ENCODE assay signal across 14 cellular contexts in genomic region chr21:44018813-44019567, GRCh38. TPM values are rescaled to one million over a fixed set of nuclear protein-coding genes. Genes with fewer than 3 reads are reported as not detected.
DNase-seq lines count a peak whose midpoint lies in the region; ATAC-seq and TF ChIP-seq lines count a peak whose summit lies in the region.
"Had no signal": no experiment of that assay in that cellular context is flagged by ENCODE, and none has a peak within 500 bp of the region (broad histone marks: within the 10 kb centered on the region; RNA-seq: fewer than 3 reads in every experiment).

No MANE protein-coding gene starts in this region.

- H3K9me3 ChIP-seq in naive thymus-derived CD4-positive, alpha-beta T cell (ENCODE audit: control insufficient read depth in 2 of 3, low read length in 3 of 3): no peaks in the 10 kb centered on the region
- no peaks in the 10 kb centered on the region for H3K9me3 ChIP-seq in gastrocnemius medialis
- H3K9me3 ChIP-seq: SJCRH30 had no signal

- POLR2A ChIA-PET in activated CD8-positive, alpha-beta T cell treated with anti-CD3 and anti-CD28 coated beads, Interleukin-2, amount 10 ng/mL, durations not matched to agents 7 days and 5 days (lab: Charles Lee): interaction anchor here (1.1 to 1.4 kb wide), 2 partner anchors 30 to 71 kb away, joined by 3 read pairs; no protein-coding TSS in a partner anchor
- POLR2A ChIA-PET in naive thymus-derived CD4-positive, alpha-beta T cell (lab: Charles Lee): interaction anchor here (1.4 to 2.3 kb wide), 4 partner anchors 8 to 66 kb away, joined by 4 to 9 read pairs (median 5); partner anchors contain the start of gene TRAPPC10

- H3K4me3 Mint-ChIP-seq in T-helper 1 cell treated with Interleukin-12 subunit alpha and Interleukin-12 subunit beta and Interleukin-4 antibody, amounts not matched to agents 30 μg/mL and 1 μg/mL, for 36 hours: peak overlapping the region; percentile 33
- peak overlapping the region; percentile 28 for H3K4me3 Mint-ChIP-seq in activated CD8-positive, alpha-beta T cell treated with anti-CD3 and anti-CD28 coated beads, Interleukin-2, amount 10 ng/mL, durations not matched to agents 7 days and 5 days
- H3K4me3 Mint-ChIP-seq in naive thymus-derived CD4-positive, alpha-beta T cell: peak overlapping the region; percentile 35 to 80 (median 66)
- H3K4me3 Mint-ChIP-seq: nephron had no signal

- peak; percentile 36 for ATAC-seq in activated CD8-positive, alpha-beta T cell treated with anti-CD3 and anti-CD28 coated beads, Interleukin-2, amount 10 ng/mL, durations not matched to agents 7 days and 5 days
- ATAC-seq in naive thymus-derived CD4-positive, alpha-beta T cell: peak; percentile 34
- ATAC-seq in esophagus mucosa (no peak), gastrocnemius medialis (no peak)

- in situ Hi-C loops in gastrocnemius medialis (cut with MboI; ENCODE audit: low sequenced_read_pairs in 4 of 4): no loop called here

- CTCF ChIA-PET in activated CD8-positive, alpha-beta T cell treated with anti-CD3 and anti-CD28 coated beads, Interleukin-2, amount 10 ng/mL, durations not matched to agents 7 days and 5 days (lab: Charles Lee): interaction anchor here (0.9 to 1.6 kb wide), 3 partner anchors 9 to 69 kb away, joined by 3 read pairs; no protein-coding TSS in a partner anchor
- CTCF ChIA-PET in naive thymus-derived CD4-positive, alpha-beta T cell (lab: Charles Lee): interaction anchor here (0.6 to 0.7 kb wide), 2 partner anchors 43 to 49 kb away, joined by 6 read pairs; no protein-coding TSS in a partner anchor

- peaks cover 55% of the 10 kb centered on the region for H3K4me1 Mint-ChIP-seq in T-helper 1 cell treated with Interleukin-12 subunit alpha and Interleukin-12 subunit beta and Interleukin-4 antibody, amounts not matched to agents 30 μg/mL and 1 μg/mL, for 36 hours (ENCODE audit: low read depth)
- H3K4me1 Mint-ChIP-seq in activated CD8-positive, alpha-beta T cell treated with anti-CD3 and anti-CD28 coated beads, Interleukin-2, amount 10 ng/mL, durations not matched to agents 7 days and 5 days (ENCODE audit: low read depth): peaks cover 79% of the 10 kb centered on the region
- peaks cover 63 to 95% (median 81%) of the 10 kb centered on the region in 7 donors for H3K4me1 Mint-ChIP-seq in naive thymus-derived CD4-positive, alpha-beta T cell

- H3K27ac Mint-ChIP-seq in T-helper 1 cell treated with Interleukin-12 subunit alpha and Interleukin-12 subunit beta and Interleukin-4 antibody, amounts not matched to agents 30 μg/mL and 1 μg/mL, for 36 hours: no peak overlapping the region
- H3K27ac Mint-ChIP-seq in activated CD8-positive, alpha-beta T cell treated with anti-CD3 and anti-CD28 coated beads, Interleukin-2, amount 10 ng/mL, durations not matched to agents 7 days and 5 days: peak overlapping the region; percentile 33
- peak overlapping the region; percentile 65 to 92 (median 86) for H3K27ac Mint-ChIP-seq in naive thymus-derived CD4-positive, alpha-beta T cell

- TF ChIP-seq POLR2A in gastrocnemius medialis (IDR thresholded peaks at IDR 0.05): no peak

- no peaks in the 10 kb centered on the region for H3K9me3 Mint-ChIP-seq in T-helper 1 cell treated with Interleukin-12 subunit alpha and Interleukin-12 subunit beta and Interleukin-4 antibody, amounts not matched to agents 30 μg/mL and 1 μg/mL, for 36 hours
- H3K9me3 Mint-ChIP-seq in activated CD8-positive, alpha-beta T cell treated with anti-CD3 and anti-CD28 coated beads, Interleukin-2, amount 10 ng/mL, durations not matched to agents 7 days and 5 days (ENCODE audit: insufficient read depth): no peaks in the 10 kb centered on the region
- H3K9me3 Mint-ChIP-seq in naive thymus-derived CD4-positive, alpha-beta T cell: no peaks in the 10 kb centered on the region
- H3K9me3 Mint-ChIP-seq: nephron had no signal

- H3K36me3 ChIP-seq in naive thymus-derived CD4-positive, alpha-beta T cell (ENCODE audit: control insufficient read depth in 2 of 3, insufficient read depth in 3 of 3, low read length in 3 of 3): peaks cover 0 to 3% (median 0%) of the 10 kb centered on the region in 3 experiments
- H3K36me3 ChIP-seq in gastrocnemius medialis: no peaks in the 10 kb centered on the region

- H3K4me3 ChIP-seq in HL-60 (replicated peaks; ENCODE audit: insufficient read depth, low read length) (no peak overlapping the region), gastrocnemius medialis (no peak overlapping the region)
- peak overlapping the region; percentile 16 for H3K4me3 ChIP-seq in naive thymus-derived CD4-positive, alpha-beta T cell (ENCODE audit: low read length)
- H3K4me3 ChIP-seq: SJCRH30 had no signal

- no peaks in the 10 kb centered on the region for H3K27me3 ChIP-seq in HL-60 (ENCODE audit: insufficient read depth, poor library complexity, severe bottlenecking)
- H3K27me3 ChIP-seq in naive thymus-derived CD4-positive, alpha-beta T cell (ENCODE audit: control insufficient read depth in 2 of 2, insufficient read depth in 2 of 2, low read length in 2 of 2): no peaks in the 10 kb centered on the region
- no peaks in the 10 kb centered on the region for H3K27me3 ChIP-seq in gastrocnemius medialis
- H3K27me3 ChIP-seq: SJCRH30 had no signal

- peaks cover 69 to 72% of the 10 kb centered on the region in 2 donors for H3K4me1 ChIP-seq in naive thymus-derived CD4-positive, alpha-beta T cell (ENCODE audit: control insufficient read depth in 2 of 2, insufficient read depth in 2 of 2, low read length in 2 of 2)
- peaks cover 44 to 63% of the 10 kb centered on the region in 2 donors for H3K4me1 ChIP-seq in gastrocnemius medialis

- no peaks in the 10 kb centered on the region for H3K27me3 Mint-ChIP-seq in T-helper 1 cell treated with Interleukin-12 subunit alpha and Interleukin-12 subunit beta and Interleukin-4 antibody, amounts not matched to agents 30 μg/mL and 1 μg/mL, for 36 hours (ENCODE audit: low read depth)
- no peaks in the 10 kb centered on the region for H3K27me3 Mint-ChIP-seq in activated CD8-positive, alpha-beta T cell treated with anti-CD3 and anti-CD28 coated beads, Interleukin-2, amount 10 ng/mL, durations not matched to agents 7 days and 5 days (ENCODE audit: low read depth)
- no peaks in the 10 kb centered on the region for H3K27me3 Mint-ChIP-seq in naive thymus-derived CD4-positive, alpha-beta T cell

- no peak for DNase-seq in T-helper 1 cell
- peak in 1 of 2 experiments; percentile 33 for DNase-seq in HL-60 (ENCODE audit: low read depth in 1 of 2, low spot score in 1 of 2)
- peak; percentile 35 for DNase-seq in activated CD8-positive, alpha-beta T cell treated with anti-CD3 and anti-CD28 coated beads, Interleukin-2, amount 10 ng/mL, durations not matched to agents 7 days and 5 days
- no peak for DNase-seq in naive thymus-derived CD4-positive, alpha-beta T cell
- DNase-seq in germinal center (ENCODE audit: low spot score): no peak
- DNase-seq in gastrocnemius medialis: no peak
- DNase-seq: activated CD4-positive, alpha-beta T cell treated with anti-CD3 and anti-CD28 coated beads for 4 hours; DMS153; IMR-90; NCI-H2081 had no signal

- intact Hi-C loops in naive thymus-derived CD4-positive, alpha-beta T cell (cut with micrococcal nuclease): loop anchor here in 1 of 2 donors (10.0 kb wide), 1 partner anchor 916 kb away; no protein-coding TSS in a partner anchor
- intact Hi-C loops in gastrocnemius medialis (cut with DNase I; ENCODE audit: low total_unique reads): no loop called here

- TF ChIP-seq CTCF in HL-60 (IDR thresholded peaks at IDR 0.05; ENCODE audit: insufficient read depth, low read length) (no peak), gastrocnemius medialis (IDR thresholded peaks at IDR 0.05 in 4 of 5, conservative IDR thresholded peaks at IDR 0.05 in 1 of 5) (no peak)

- H3K27ac ChIP-seq in HL-60 (replicated peaks) (peak overlapping the region; percentile 22), gastrocnemius medialis (peak overlapping the region in 1 of 4 donors; percentile 40)
- H3K27ac ChIP-seq in naive thymus-derived CD4-positive, alpha-beta T cell (ENCODE audit: low read depth, low read length): peak overlapping the region; percentile 45
- H3K27ac ChIP-seq: SJCRH30 had no signal

- H3K36me3 Mint-ChIP-seq in T-helper 1 cell treated with Interleukin-12 subunit alpha and Interleukin-12 subunit beta and Interleukin-4 antibody, amounts not matched to agents 30 μg/mL and 1 μg/mL, for 36 hours (ENCODE audit: low read depth): peaks cover 6% of the 10 kb centered on the region
- peaks cover 26% of the 10 kb centered on the region for H3K36me3 Mint-ChIP-seq in activated CD8-positive, alpha-beta T cell treated with anti-CD3 and anti-CD28 coated beads, Interleukin-2, amount 10 ng/mL, durations not matched to agents 7 days and 5 days (ENCODE audit: low read depth)
- H3K36me3 Mint-ChIP-seq in naive thymus-derived CD4-positive, alpha-beta T cell: peaks cover 0 to 3% (median 0%) of the 10 kb centered on the region in 5 donors

RNA-seq across cellular contexts. Expression of gene TRAPPC10, which starts 6.9 kb away (rescaled TPM):
- total RNA-seq in activated CD8-positive, alpha-beta T cell treated with anti-CD3 and anti-CD28 coated beads, Interleukin-2, amount 10 ng/mL, durations not matched to agents 7 days and 5 days: 10 to 100 TPM; 72.2 to 82.7 TPM
- total RNA-seq in naive thymus-derived CD4-positive, alpha-beta T cell: 100 to 1,000 TPM in 2 of 5 experiments, 10 to 100 TPM in 3; 80.6 to 119 (median 93.2) TPM
- 10 to 100 TPM; 15.6 to 26.5 TPM for polyA plus RNA-seq in naive thymus-derived CD4-positive, alpha-beta T cell
- 20.2 TPM for total RNA-seq in esophagus mucosa
- 10 to 100 TPM; 17.9 to 32.9 (median 23.1) TPM for total RNA-seq in gastrocnemius medialis

Comparison
In these comparisons a context has a peak if more than half of its experiments do, and no peak if none do; other contexts are left out.
1. ATAC-seq: peak in activated CD8-positive, alpha-beta T cell treated with anti-CD3 and anti-CD28 coated beads, Interleukin-2, amount 10 ng/mL, durations not matched to agents 7 days and 5 days (single experiment) and naive thymus-derived CD4-positive, alpha-beta T cell (single experiment); none in esophagus mucosa (single experiment) and gastrocnemius medialis (0 of 2).
2. Peak in every context shown above with its lines, with median percentiles within 50 percentile points of each other: H3K4me3 Mint-ChIP-seq.